In the genomic region with DNA sequence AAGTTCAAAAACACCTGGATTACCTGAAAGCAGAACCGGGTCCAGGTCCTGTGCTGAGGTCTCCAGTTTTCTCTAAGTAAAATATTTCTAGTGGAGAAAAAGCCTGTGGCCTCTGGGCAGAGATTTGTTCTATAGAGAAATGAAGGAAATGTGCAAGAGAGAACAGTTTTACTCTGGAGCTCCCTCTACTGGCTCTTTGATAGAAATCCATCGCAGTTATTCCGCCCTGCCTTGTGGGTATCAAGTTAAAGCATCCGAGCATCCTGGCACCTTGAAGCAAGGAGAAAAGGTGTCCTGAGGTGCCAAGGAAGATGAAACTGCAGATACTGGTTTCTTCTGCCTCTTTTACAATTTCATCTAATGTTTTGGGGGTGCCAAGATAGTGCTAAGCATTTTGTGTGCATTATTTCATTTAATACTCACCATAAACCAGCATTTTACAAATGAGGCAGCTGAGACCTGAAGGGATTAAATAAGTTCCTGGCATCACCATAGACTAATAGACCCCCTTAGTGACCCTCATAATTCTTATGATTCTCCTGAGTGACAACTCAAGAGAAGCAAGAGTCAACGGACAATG, we compare ENCODE assay signal across 8 cellular contexts.
A peak's percentile ranks its signal among the peaks of the same experiment; 100 is the strongest.
DNase-seq lines count a peak whose midpoint lies in the region; ATAC-seq, FAIRE-seq and TF ChIP-seq lines count a peak whose summit lies in the region.

No MANE protein-coding gene starts in this region.

- no peak overlapping the region for H3K4me3 ChIP-seq in SU-DHL-6 (ENCODE audit: insufficient read depth, low read length, poor library complexity, severe bottlenecking)

- TF ChIP-seq CTCF in D721Med (IDR thresholded peaks at IDR 0.05; ENCODE audit: insufficient read depth, missing control alignments) (peak; percentile 64), SU-DHL-6 (IDR thresholded peaks at IDR 0.05; ENCODE audit: insufficient read depth, low read length, poor library complexity, severe bottlenecking) (peak; percentile 54), glutamatergic neuron (IDR thresholded peaks at IDR 0.05; ENCODE audit: partially characterized antibody, unreplicated experiment) (peak; percentile 78)

- H3K36me3 Mint-ChIP-seq in glutamatergic neuron (ENCODE audit: unreplicated experiment), result no peaks in the 10 kb centered on the region

- H3K4me2 ChIP-seq in SU-DHL-6 (ENCODE audit: low read depth, low read length, poor library complexity, severe bottlenecking), result no peak overlapping the region

- H3K27me3 Mint-ChIP-seq in glutamatergic neuron (ENCODE audit: unreplicated experiment), result peaks cover 3% of the 10 kb centered on the region

- FAIRE-seq in D721Med (lab: Jason Lieb, UNC), result no peak

- H3K9me2 ChIP-seq in SU-DHL-6 (replicated peaks; ENCODE audit: insufficient read depth, low read length), result no peaks in the 10 kb centered on the region

- no peak overlapping the region for H3K27ac ChIP-seq in SU-DHL-6 (ENCODE audit: low read depth, low read length)

- H3K9me3 ChIP-seq in SU-DHL-6 (ENCODE audit: insufficient read depth, low read length), result no peaks in the 10 kb centered on the region

- H4K20me1 ChIP-seq in SU-DHL-6 (ENCODE audit: low read depth, low read length), result no peaks in the 10 kb centered on the region

- H3K79me2 ChIP-seq in SU-DHL-6 (ENCODE audit: insufficient read depth, low read length), result no peaks in the 10 kb centered on the region

- H3K4me3 Mint-ChIP-seq in glutamatergic neuron (ENCODE audit: unreplicated experiment), result no peak overlapping the region

- DNase-seq in D721Med (ENCODE audit: insufficient read length, low spot score), result no peak
- DNase-seq in NCI-H1092 (lab: John Stamatoyannopoulos, UW), result peak; percentile 29
- DNase-seq in glutamatergic neuron, result no peak
- DNase-seq in stromal cell of bone marrow (ENCODE audit: low read depth), result peak; percentile 36
- DNase-seq in stimulated activated CD4-positive, alpha-beta T cell treated with anti-CD3 and anti-CD28 coated beads, Interleukin-12 subunit alpha, Interleukin-12 subunit beta, amount 100 ng/mL, for 4 hours, result no peak

- no peaks in the 10 kb centered on the region for H3F3A ChIP-seq in SU-DHL-6 (ENCODE audit: insufficient read depth)

- H3K4me1 Mint-ChIP-seq in glutamatergic neuron (ENCODE audit: low read depth, unreplicated experiment), result no peaks in the 10 kb centered on the region

- H3K9me3 Mint-ChIP-seq in glutamatergic neuron (ENCODE audit: unreplicated experiment), result no peaks in the 10 kb centered on the region

- no peak overlapping the region for H3K9ac ChIP-seq in SU-DHL-6 (ENCODE audit: low read length)

- no peaks in the 10 kb centered on the region for H3K27me3 ChIP-seq in SU-DHL-6 (ENCODE audit: low read length)

- no peak overlapping the region for H3K27ac Mint-ChIP-seq in glutamatergic neuron (ENCODE audit: unreplicated experiment)

- no peak overlapping the region for H2AFZ ChIP-seq in SU-DHL-6 (ENCODE audit: low read depth, low read length, severe bottlenecking)

- ATAC-seq in GM21723 (IDR thresholded peaks at IDR 0.05; ENCODE audit: unreplicated experiment) (peak; percentile 68), GM18873 (IDR thresholded peaks at IDR 0.05; ENCODE audit: low FRiP score, unreplicated experiment) (no peak)

- no peaks in the 10 kb centered on the region for H3K36me3 ChIP-seq in SU-DHL-6 (ENCODE audit: low read length)

Comparison
In these comparisons a context has a peak if more than half of its experiments do, and no peak if none do; other contexts are left out.
1. DNase-seq: peak in NCI-H1092 (single experiment) and stromal cell of bone marrow (single experiment); none in D721Med (single experiment), glutamatergic neuron (single experiment) and stimulated activated CD4-positive, alpha-beta T cell treated with anti-CD3 and anti-CD28 coated beads, Interleukin-12 subunit alpha, Interleukin-12 subunit beta, amount 100 ng/mL, for 4 hours (single experiment).
2. Peak in every context shown above with its lines, with median percentiles within 50 percentile points of each other: CTCF ChIP-seq.